27 cellular contexts compared by ENCODE assay signal in the genomic region with DNA sequence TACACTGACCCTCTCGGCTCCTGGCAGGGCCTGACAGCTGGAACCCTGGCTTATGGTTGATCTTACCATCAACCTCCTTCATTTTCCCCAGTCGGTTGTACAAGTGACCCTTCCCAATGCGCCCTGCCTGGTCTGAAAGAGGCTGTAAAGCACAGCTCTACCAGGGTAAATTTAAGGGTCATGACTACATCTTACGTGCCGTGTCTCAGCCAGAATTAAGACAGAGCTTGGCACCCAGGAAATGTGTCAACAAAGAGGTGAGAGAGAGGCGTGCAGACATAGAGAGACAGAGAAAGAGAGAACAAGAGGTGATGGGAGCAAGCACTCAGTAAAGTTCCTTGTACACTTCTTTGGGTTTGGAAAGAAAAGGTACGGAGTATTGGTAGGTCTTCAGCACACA.
"Had no signal": no experiment of that assay in that cellular context is flagged by ENCODE, and none has a peak within 500 bp of the region (broad histone marks: within the 10 kb centered on the region; RNA-seq: fewer than 3 reads in every experiment).

No MANE protein-coding gene starts in this region.

- H3K27ac Mint-ChIP-seq: activated CD4-positive, alpha-beta T cell treated with anti-CD3 and anti-CD28 coated beads, Interleukin-2, amount 10 ng/mL, durations not matched to agents 7 days and 5 days; activated CD8-positive, alpha-beta T cell treated with anti-CD3 and anti-CD28 coated beads, Interleukin-2, amount 10 ng/mL, durations not matched to agents 7 days and 5 days; activated naive CD4-positive, alpha-beta T cell treated with anti-CD3 and anti-CD28 coated beads, Interleukin-2, amount 10 ng/mL, durations not matched to agents 7 days and 5 days; activated naive CD4-positive, alpha-beta T cell treated with anti-CD3 and anti-CD28 coated beads, Interleukin-2, amount 50 U/mL, for 72 hours; activated naive CD8-positive, alpha-beta T cell treated with anti-CD3 and anti-CD28 coated beads, Interleukin-2, amount 10 ng/mL, durations not matched to agents 7 days and 5 days; activated T-cell treated with anti-CD3 and anti-CD28 coated beads, Interleukin-2, amount 50 U/mL, for 24 hours; activated T-cell treated with anti-CD3 and anti-CD28 coated beads, Interleukin-2, amount 50 U/mL, for 72 hours; dendritic cell treated with granulocyte-macrophage colony-stimulating factor and Interleukin-4, amounts not matched to agents 40 ng/mL and 50 ng/mL, for 4 days; endodermal cell; WTC11 had no signal

- H3K4me1 Mint-ChIP-seq: activated CD4-positive, alpha-beta T cell treated with anti-CD3 and anti-CD28 coated beads, Interleukin-2, amount 10 ng/mL, durations not matched to agents 7 days and 5 days; activated naive CD4-positive, alpha-beta T cell treated with anti-CD3 and anti-CD28 coated beads, Interleukin-2, amount 10 ng/mL, durations not matched to agents 7 days and 5 days; activated naive CD8-positive, alpha-beta T cell treated with anti-CD3 and anti-CD28 coated beads, Interleukin-2, amount 10 ng/mL, durations not matched to agents 7 days and 5 days; central memory CD8-positive, alpha-beta T cell; WTC11 had no signal

- H3K27me3 Mint-ChIP-seq: activated T-cell treated with anti-CD3 and anti-CD28 coated beads, Interleukin-2, amount 50 U/mL, for 24 hours; dendritic cell treated with granulocyte-macrophage colony-stimulating factor and Interleukin-4, amounts not matched to agents 40 ng/mL and 50 ng/mL, for 4 days had no signal

- H3K4me3 Mint-ChIP-seq: activated CD4-positive, alpha-beta T cell treated with anti-CD3 and anti-CD28 coated beads, Interleukin-2, amount 10 ng/mL, durations not matched to agents 7 days and 5 days; activated CD8-positive, alpha-beta T cell treated with anti-CD3 and anti-CD28 coated beads, Interleukin-2, amount 10 ng/mL, durations not matched to agents 7 days and 5 days; activated naive CD4-positive, alpha-beta T cell treated with anti-CD3 and anti-CD28 coated beads, Interleukin-2, amount 10 ng/mL, durations not matched to agents 7 days and 5 days; activated naive CD8-positive, alpha-beta T cell treated with anti-CD3 and anti-CD28 coated beads, Interleukin-2, amount 10 ng/mL, durations not matched to agents 7 days and 5 days; activated T-cell treated with anti-CD3 and anti-CD28 coated beads, Interleukin-2, amount 50 U/mL, for 24 hours; activated T-cell treated with anti-CD3 and anti-CD28 coated beads, Interleukin-2, amount 50 U/mL, for 72 hours; central memory CD8-positive, alpha-beta T cell; dendritic cell treated with granulocyte-macrophage colony-stimulating factor and Interleukin-4, amounts not matched to agents 40 ng/mL and 50 ng/mL, for 4 days; endodermal cell; WTC11 had no signal

- DNase-seq: activated CD4-positive, alpha-beta T cell treated with anti-CD3 and anti-CD28 coated beads for 1 hour; activated CD4-positive, alpha-beta T cell treated with anti-CD3 and anti-CD28 coated beads for 4 hours; activated CD4-positive, alpha-beta T cell treated with anti-CD3 and anti-CD28 coated beads, Interleukin-2, amount 10 ng/mL, durations not matched to agents 7 days and 5 days; activated CD4-positive, alpha-beta T cell treated with anti-CD3 and anti-CD28 coated beads, Interleukin-2, amount 50 U/mL, for 48 hours; activated CD8-positive, alpha-beta memory T cell treated with anti-CD3 and anti-CD28 coated beads, Interleukin-2, amount 50 U/mL, for 48 hours; activated CD8-positive, alpha-beta T cell treated with anti-CD3 and anti-CD28 coated beads, Interleukin-2, amount 10 ng/mL, durations not matched to agents 7 days and 5 days; activated gamma-delta T cell; activated naive CD4-positive, alpha-beta T cell; activated naive CD4-positive, alpha-beta T cell treated with anti-CD3 and anti-CD28 coated beads, Interleukin-2, amount 10 ng/mL, durations not matched to agents 7 days and 5 days; activated naive CD8-positive, alpha-beta T cell treated with anti-CD3 and anti-CD28 coated beads, Interleukin-2, amount 10 ng/mL, durations not matched to agents 7 days and 5 days; activated T-cell treated with anti-CD3 and anti-CD28 coated beads for 4 hours; activated T-cell treated with anti-CD3 and anti-CD28 coated beads, Interleukin-2, amount 50 U/mL, for 24 hours; activated T-cell treated with anti-CD3 and anti-CD28 coated beads, Interleukin-2, amount 50 U/mL, for 72 hours; brain microvascular endothelial cell; dorsolateral prefrontal cortex; effector memory CD4-positive, alpha-beta T cell; endodermal cell; foreskin keratinocyte; T-helper 2 cell had no signal

- H3K36me3 ChIP-seq: ascending aorta, brain microvascular endothelial cell, gastroesophageal sphincter had no signal

- H3K9me3 ChIP-seq: ascending aorta, gastroesophageal sphincter had no signal

- H3K4me3 ChIP-seq: ascending aorta, coronary artery, dorsolateral prefrontal cortex, gastroesophageal sphincter had no signal

- H3K27me3 ChIP-seq: ascending aorta, brain microvascular endothelial cell, dorsolateral prefrontal cortex, foreskin keratinocyte, gastroesophageal sphincter had no signal

- ATAC-seq: activated CD8-positive, alpha-beta T cell treated with anti-CD3 and anti-CD28 coated beads, Interleukin-2, amount 10 ng/mL, durations not matched to agents 7 days and 5 days; activated naive CD4-positive, alpha-beta T cell treated with anti-CD3 and anti-CD28 coated beads, Interleukin-2, amount 50 U/mL, for 72 hours; activated T-cell treated with anti-CD3 and anti-CD28 coated beads, Interleukin-2, amount 50 U/mL, for 72 hours; esophagus mucosa; foreskin keratinocyte; gastroesophageal sphincter; WTC11 had no signal

- H3K9me3 Mint-ChIP-seq: activated CD4-positive, alpha-beta T cell treated with anti-CD3 and anti-CD28 coated beads, Interleukin-2, amount 10 ng/mL, durations not matched to agents 7 days and 5 days; activated naive CD4-positive, alpha-beta T cell treated with anti-CD3 and anti-CD28 coated beads, Interleukin-2, amount 10 ng/mL, durations not matched to agents 7 days and 5 days; activated naive CD4-positive, alpha-beta T cell treated with anti-CD3 and anti-CD28 coated beads, Interleukin-2, amount 50 U/mL, for 72 hours; activated naive CD8-positive, alpha-beta T cell treated with anti-CD3 and anti-CD28 coated beads, Interleukin-2, amount 10 ng/mL, durations not matched to agents 7 days and 5 days; activated T-cell treated with anti-CD3 and anti-CD28 coated beads, Interleukin-2, amount 50 U/mL, for 24 hours; activated T-cell treated with anti-CD3 and anti-CD28 coated beads, Interleukin-2, amount 50 U/mL, for 72 hours; central memory CD8-positive, alpha-beta T cell; dendritic cell treated with granulocyte-macrophage colony-stimulating factor and Interleukin-4, amounts not matched to agents 40 ng/mL and 50 ng/mL, for 4 days; endodermal cell; WTC11 had no signal

- H3K27ac ChIP-seq: ascending aorta, brain microvascular endothelial cell, coronary artery, dorsolateral prefrontal cortex, foreskin keratinocyte, gastroesophageal sphincter had no signal

- H3K36me3 Mint-ChIP-seq: activated naive CD4-positive, alpha-beta T cell treated with anti-CD3 and anti-CD28 coated beads, Interleukin-2, amount 10 ng/mL, durations not matched to agents 7 days and 5 days; activated naive CD4-positive, alpha-beta T cell treated with anti-CD3 and anti-CD28 coated beads, Interleukin-2, amount 50 U/mL, for 72 hours; activated naive CD8-positive, alpha-beta T cell treated with anti-CD3 and anti-CD28 coated beads, Interleukin-2, amount 10 ng/mL, durations not matched to agents 7 days and 5 days; WTC11 had no signal

- H3K4me1 ChIP-seq: ascending aorta, foreskin keratinocyte had no signal
